8 cellular contexts compared by ENCODE assay signal in genomic region chr4:91113130-91113706, GRCh38.
DNase-seq lines count a peak whose midpoint lies in the region; ATAC-seq and TF ChIP-seq lines count a peak whose summit lies in the region.
"Had no signal": no experiment of that assay in that cellular context is flagged by ENCODE, and none has a peak within 500 bp of the region (broad histone marks: within the 10 kb centered on the region; RNA-seq: fewer than 3 reads in every experiment).

No MANE protein-coding gene starts in this region.

- no peak for TF ChIP-seq POLR2A in gastrocnemius medialis (IDR thresholded peaks at IDR 0.05)

- H3K4me3 ChIP-seq in GM12875 (ENCODE audit: low read depth, low read length): no peak overlapping the region
- no peak overlapping the region for H3K4me3 ChIP-seq in astrocyte of the cerebellum (ENCODE audit: low read depth, low read length)
- H3K4me3 ChIP-seq in gastrocnemius medialis: no peak overlapping the region

- no peak overlapping the region for H3K27ac ChIP-seq in gastrocnemius medialis
- H3K27ac ChIP-seq: neutrophil had no signal

- H3K27me3 ChIP-seq in gastrocnemius medialis: no peaks in the 10 kb centered on the region
- H3K27me3 ChIP-seq: neutrophil had no signal

- no peaks in the 10 kb centered on the region for H3K4me1 ChIP-seq in gastrocnemius medialis

- no peaks in the 10 kb centered on the region for H3K36me3 ChIP-seq in gastrocnemius medialis
- H3K36me3 ChIP-seq: neutrophil had no signal

- TF ChIP-seq CTCF in GM12875 (IDR thresholded peaks at IDR 0.05; ENCODE audit: borderline replicate concordance, insufficient read depth, low read depth, low read length) (peak; percentile 50; the same call in 1 of the 2 replicates), astrocyte of the cerebellum (IDR thresholded peaks at IDR 0.05; ENCODE audit: low read depth, low read length, missing control alignments) (peak; percentile 64), gastrocnemius medialis (IDR thresholded peaks at IDR 0.05 in 4 of 5, conservative IDR thresholded peaks at IDR 0.05 in 1 of 5) (no peak)

- in situ Hi-C loops in astrocyte of the cerebellum (cut with HindIII; ENCODE audit: low sequenced_read_pairs) (no loop called here), gastrocnemius medialis (cut with MboI; ENCODE audit: low sequenced_read_pairs in 4 of 4) (no loop called here)

- no peaks in the 10 kb centered on the region for H3K9me3 ChIP-seq in gastrocnemius medialis
- H3K9me3 ChIP-seq: neutrophil had no signal

- ATAC-seq in gastrocnemius medialis: no peak

- intact Hi-C loops in gastrocnemius medialis (cut with DNase I; ENCODE audit: low total_unique reads): no loop called here

- peak; percentile 4 for DNase-seq in HPDE6-E6E7 (ENCODE audit: extremely low spot score)
- DNase-seq in astrocyte of the cerebellum (ENCODE audit: low read depth): peak; percentile 33
- peak; percentile 16 for DNase-seq in midbrain (lab: John Stamatoyannopoulos, UW)
- DNase-seq in activated naive CD4-positive, alpha-beta T cell treated with anti-CD3 and anti-CD28 coated beads, Interleukin-2, amount 50 U/mL, for 16 hours: no peak
- DNase-seq in gastrocnemius medialis: no peak
- no peak for DNase-seq in stimulated activated naive CD4-positive, alpha-beta T cell treated with Interleukin-2 at 50 U/mL for 16 hours (lab: John Stamatoyannopoulos, UW)

Comparison
In these comparisons a context has a peak if more than half of its experiments do, and no peak if none do; other contexts are left out.
1. CTCF ChIP-seq: peak in GM12875 (single experiment) and astrocyte of the cerebellum (single experiment); none in gastrocnemius medialis (0 of 5).
2. DNase-seq: peak in HPDE6-E6E7 (single experiment), astrocyte of the cerebellum (single experiment) and midbrain (single experiment); none in activated naive CD4-positive, alpha-beta T cell treated with anti-CD3 and anti-CD28 coated beads, Interleukin-2, amount 50 U/mL, for 16 hours (single experiment), gastrocnemius medialis (0 of 2) and stimulated activated naive CD4-positive, alpha-beta T cell treated with Interleukin-2 at 50 U/mL for 16 hours (single experiment).